Comparison of ENCODE assay signal across 1 cellular context in the genomic region with DNA sequence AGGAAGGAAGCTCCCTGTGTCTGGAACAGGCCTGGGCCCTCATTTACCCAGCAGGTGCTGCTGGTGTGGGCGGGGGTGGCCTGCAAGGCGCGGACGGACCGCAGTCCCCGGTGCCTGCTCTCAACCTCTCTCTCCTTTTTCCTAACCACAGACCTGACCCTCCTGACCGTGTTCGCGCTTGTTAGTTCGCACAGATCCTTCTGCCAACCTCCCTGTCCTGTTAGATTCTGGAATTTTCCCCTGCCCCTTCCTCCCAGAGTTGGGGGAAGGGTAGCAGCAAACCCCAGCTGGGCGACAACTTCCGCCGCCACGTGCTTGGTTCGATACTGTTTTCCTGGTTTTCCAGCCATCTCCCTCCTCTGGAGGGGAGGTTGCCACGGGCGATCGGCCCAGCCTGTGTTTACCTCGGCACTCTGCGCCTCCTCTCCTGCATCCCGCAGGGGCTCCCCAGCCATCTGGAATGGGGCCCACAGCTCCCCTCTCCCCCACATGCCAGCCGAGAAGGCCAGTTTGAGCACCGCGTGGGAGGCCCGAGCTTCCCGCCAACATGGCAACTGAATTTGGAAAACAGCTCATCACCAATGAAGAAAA.
TF ChIP-seq lines count a peak whose summit lies in the region.

No MANE protein-coding gene starts in this region.

TF ChIP-seq in WTC11, 78 proteins besides CTCF, POLR2A, EP300 and RAD21 (continued from another document and continues in another):
- TF ChIP-seq, protein P1, sequence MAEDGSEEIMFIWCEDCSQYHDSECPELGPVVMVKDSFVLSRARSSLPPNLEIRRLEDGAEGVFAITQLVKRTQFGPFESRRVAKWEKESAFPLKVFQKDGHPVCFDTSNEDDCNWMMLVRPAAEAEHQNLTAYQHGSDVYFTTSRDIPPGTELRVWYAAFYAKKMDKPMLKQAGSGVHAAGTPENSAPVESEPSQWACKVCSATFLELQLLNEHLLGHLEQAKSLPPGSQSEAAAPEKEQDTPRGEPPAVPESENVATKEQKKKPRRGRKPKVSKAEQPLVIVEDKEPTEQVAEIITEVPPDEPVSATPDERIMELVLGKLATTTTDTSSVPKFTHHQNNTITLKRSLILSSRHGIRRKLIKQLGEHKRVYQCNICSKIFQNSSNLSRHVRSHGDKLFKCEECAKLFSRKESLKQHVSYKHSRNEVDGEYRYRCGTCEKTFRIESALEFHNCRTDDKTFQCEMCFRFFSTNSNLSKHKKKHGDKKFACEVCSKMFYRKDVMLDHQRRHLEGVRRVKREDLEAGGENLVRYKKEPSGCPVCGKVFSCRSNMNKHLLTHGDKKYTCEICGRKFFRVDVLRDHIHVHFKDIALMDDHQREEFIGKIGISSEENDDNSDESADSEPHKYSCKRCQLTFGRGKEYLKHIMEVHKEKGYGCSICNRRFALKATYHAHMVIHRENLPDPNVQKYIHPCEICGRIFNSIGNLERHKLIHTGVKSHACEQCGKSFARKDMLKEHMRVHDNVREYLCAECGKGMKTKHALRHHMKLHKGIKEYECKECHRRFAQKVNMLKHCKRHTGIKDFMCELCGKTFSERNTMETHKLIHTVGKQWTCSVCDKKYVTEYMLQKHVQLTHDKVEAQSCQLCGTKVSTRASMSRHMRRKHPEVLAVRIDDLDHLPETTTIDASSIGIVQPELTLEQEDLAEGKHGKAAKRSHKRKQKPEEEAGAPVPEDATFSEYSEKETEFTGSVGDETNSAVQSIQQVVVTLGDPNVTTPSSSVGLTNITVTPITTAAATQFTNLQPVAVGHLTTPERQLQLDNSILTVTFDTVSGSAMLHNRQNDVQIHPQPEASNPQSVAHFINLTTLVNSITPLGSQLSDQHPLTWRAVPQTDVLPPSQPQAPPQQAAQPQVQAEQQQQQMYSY (CRISPR knock-in tag; IDR thresholded peaks at IDR 0.05) = peak; percentile 96
- TF ChIP-seq, protein P2, sequence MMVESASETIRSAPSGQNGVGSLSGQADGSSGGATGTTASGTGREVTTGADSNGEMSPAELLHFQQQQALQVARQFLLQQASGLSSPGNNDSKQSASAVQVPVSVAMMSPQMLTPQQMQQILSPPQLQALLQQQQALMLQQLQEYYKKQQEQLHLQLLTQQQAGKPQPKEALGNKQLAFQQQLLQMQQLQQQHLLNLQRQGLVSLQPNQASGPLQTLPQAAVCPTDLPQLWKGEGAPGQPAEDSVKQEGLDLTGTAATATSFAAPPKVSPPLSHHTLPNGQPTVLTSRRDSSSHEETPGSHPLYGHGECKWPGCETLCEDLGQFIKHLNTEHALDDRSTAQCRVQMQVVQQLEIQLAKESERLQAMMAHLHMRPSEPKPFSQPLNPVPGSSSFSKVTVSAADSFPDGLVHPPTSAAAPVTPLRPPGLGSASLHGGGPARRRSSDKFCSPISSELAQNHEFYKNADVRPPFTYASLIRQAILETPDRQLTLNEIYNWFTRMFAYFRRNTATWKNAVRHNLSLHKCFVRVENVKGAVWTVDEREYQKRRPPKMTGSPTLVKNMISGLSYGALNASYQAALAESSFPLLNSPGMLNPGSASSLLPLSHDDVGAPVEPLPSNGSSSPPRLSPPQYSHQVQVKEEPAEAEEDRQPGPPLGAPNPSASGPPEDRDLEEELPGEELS (CRISPR knock-in tag; IDR thresholded peaks at IDR 0.05) = no peak
- TF ChIP-seq SMAD4 (CRISPR knock-in tag; IDR thresholded peaks at IDR 0.05) = 0 out of 2 replicates have a peak, but pooled peaks have one; percentile 36
- TF ChIP-seq, protein P3, sequence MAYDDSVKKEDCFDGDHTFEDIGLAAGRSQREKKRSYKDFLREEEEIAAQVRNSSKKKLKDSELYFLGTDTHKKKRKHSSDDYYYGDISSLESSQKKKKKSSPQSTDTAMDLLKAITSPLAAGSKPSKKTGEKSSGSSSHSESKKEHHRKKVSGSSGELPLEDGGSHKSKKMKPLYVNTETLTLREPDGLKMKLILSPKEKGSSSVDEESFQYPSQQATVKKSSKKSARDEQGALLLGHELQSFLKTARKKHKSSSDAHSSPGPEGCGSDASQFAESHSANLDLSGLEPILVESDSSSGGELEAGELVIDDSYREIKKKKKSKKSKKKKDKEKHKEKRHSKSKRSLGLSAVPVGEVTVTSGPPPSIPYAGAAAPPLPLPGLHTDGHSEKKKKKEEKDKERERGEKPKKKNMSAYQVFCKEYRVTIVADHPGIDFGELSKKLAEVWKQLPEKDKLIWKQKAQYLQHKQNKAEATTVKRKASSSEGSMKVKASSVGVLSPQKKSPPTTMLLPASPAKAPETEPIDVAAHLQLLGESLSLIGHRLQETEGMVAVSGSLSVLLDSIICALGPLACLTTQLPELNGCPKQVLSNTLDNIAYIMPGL (CRISPR knock-in tag; IDR thresholded peaks at IDR 0.05) = no peak
- no peak for TF ChIP-seq NR2C2 (CRISPR knock-in tag; IDR thresholded peaks at IDR 0.05)
- TF ChIP-seq CBFB (CRISPR knock-in tag; IDR thresholded peaks at IDR 0.05; ENCODE audit: low read depth) = no peak
- TF ChIP-seq ZNF671 (CRISPR knock-in tag; IDR thresholded peaks at IDR 0.05) = no peak
- TF ChIP-seq, protein P4, sequence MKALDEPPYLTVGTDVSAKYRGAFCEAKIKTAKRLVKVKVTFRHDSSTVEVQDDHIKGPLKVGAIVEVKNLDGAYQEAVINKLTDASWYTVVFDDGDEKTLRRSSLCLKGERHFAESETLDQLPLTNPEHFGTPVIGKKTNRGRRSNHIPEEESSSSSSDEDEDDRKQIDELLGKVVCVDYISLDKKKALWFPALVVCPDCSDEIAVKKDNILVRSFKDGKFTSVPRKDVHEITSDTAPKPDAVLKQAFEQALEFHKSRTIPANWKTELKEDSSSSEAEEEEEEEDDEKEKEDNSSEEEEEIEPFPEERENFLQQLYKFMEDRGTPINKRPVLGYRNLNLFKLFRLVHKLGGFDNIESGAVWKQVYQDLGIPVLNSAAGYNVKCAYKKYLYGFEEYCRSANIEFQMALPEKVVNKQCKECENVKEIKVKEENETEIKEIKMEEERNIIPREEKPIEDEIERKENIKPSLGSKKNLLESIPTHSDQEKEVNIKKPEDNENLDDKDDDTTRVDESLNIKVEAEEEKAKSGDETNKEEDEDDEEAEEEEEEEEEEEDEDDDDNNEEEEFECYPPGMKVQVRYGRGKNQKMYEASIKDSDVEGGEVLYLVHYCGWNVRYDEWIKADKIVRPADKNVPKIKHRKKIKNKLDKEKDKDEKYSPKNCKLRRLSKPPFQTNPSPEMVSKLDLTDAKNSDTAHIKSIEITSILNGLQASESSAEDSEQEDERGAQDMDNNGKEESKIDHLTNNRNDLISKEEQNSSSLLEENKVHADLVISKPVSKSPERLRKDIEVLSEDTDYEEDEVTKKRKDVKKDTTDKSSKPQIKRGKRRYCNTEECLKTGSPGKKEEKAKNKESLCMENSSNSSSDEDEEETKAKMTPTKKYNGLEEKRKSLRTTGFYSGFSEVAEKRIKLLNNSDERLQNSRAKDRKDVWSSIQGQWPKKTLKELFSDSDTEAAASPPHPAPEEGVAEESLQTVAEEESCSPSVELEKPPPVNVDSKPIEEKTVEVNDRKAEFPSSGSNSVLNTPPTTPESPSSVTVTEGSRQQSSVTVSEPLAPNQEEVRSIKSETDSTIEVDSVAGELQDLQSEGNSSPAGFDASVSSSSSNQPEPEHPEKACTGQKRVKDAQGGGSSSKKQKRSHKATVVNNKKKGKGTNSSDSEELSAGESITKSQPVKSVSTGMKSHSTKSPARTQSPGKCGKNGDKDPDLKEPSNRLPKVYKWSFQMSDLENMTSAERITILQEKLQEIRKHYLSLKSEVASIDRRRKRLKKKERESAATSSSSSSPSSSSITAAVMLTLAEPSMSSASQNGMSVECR (CRISPR knock-in tag; IDR thresholded peaks at IDR 0.05; ENCODE audit: borderline replicate concordance) = no peak
- peak; percentile 60; the same call in 1 of the 2 replicates for TF ChIP-seq CREM (CRISPR knock-in tag; IDR thresholded peaks at IDR 0.05)
- no peak for TF ChIP-seq TEAD4 (CRISPR knock-in tag; IDR thresholded peaks at IDR 0.05)
- TF ChIP-seq, protein P5, sequence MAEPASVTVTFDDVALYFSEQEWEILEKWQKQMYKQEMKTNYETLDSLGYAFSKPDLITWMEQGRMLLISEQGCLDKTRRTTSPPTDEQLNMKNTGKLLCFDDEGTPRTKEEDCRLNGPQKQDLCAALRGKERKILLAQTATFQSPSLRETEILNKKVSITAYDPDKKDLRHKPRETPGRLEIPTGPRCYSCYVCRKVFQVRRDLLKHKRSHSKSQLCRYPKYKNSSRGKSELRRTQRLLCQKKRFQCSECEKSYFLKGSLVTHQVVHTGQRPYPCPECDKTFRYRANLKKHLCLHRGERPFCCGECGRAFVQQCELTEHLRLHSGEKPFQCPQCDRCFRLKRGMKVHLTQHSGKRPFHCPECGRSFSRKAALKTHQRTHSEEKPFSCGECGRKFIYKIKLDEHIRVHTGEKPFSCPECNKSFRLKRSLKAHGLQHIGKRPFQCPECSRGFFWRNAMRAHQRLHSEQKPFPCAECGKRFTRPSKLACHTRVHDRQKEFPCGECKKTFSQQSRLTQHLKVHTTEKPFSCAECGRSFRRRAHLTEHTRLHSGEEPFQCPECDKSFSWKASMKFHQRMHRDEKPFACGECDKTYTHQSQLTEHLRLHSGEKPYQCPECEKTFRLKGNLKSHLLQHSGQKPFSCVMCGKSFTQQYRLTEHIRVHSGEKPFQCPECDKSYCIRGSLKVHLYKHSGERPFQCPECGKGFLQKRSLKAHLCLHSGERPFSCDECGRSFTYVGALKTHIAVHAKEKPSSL (CRISPR knock-in tag; conservative IDR thresholded peaks at IDR 0.05) = no peak
- TF ChIP-seq IRF2 (CRISPR knock-in tag; IDR thresholded peaks at IDR 0.05; ENCODE audit: borderline replicate concordance, low read depth) = no peak
- TF ChIP-seq, protein P6, sequence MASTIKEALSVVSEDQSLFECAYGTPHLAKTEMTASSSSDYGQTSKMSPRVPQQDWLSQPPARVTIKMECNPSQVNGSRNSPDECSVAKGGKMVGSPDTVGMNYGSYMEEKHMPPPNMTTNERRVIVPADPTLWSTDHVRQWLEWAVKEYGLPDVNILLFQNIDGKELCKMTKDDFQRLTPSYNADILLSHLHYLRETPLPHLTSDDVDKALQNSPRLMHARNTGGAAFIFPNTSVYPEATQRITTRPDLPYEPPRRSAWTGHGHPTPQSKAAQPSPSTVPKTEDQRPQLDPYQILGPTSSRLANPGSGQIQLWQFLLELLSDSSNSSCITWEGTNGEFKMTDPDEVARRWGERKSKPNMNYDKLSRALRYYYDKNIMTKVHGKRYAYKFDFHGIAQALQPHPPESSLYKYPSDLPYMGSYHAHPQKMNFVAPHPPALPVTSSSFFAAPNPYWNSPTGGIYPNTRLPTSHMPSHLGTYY (CRISPR knock-in tag; IDR thresholded peaks at IDR 0.05) = no peak
- TF ChIP-seq GABPB1 (CRISPR knock-in tag; IDR thresholded peaks at IDR 0.05) = no peak
- TF ChIP-seq, protein P7, sequence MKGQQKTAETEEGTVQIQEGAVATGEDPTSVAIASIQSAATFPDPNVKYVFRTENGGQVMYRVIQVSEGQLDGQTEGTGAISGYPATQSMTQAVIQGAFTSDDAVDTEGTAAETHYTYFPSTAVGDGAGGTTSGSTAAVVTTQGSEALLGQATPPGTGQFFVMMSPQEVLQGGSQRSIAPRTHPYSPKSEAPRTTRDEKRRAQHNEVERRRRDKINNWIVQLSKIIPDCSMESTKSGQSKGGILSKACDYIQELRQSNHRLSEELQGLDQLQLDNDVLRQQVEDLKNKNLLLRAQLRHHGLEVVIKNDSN (CRISPR knock-in tag; IDR thresholded peaks at IDR 0.05) = peak; percentile 57; the same call in 1 of the 2 replicates
- no peak for TF ChIP-seq CREB1 (CRISPR knock-in tag; IDR thresholded peaks at IDR 0.05)
- TF ChIP-seq SP1 (CRISPR knock-in tag; conservative IDR thresholded peaks at IDR 0.05) = no peak; the same call in 1 of the 2 replicates
- TF ChIP-seq, protein P8, sequence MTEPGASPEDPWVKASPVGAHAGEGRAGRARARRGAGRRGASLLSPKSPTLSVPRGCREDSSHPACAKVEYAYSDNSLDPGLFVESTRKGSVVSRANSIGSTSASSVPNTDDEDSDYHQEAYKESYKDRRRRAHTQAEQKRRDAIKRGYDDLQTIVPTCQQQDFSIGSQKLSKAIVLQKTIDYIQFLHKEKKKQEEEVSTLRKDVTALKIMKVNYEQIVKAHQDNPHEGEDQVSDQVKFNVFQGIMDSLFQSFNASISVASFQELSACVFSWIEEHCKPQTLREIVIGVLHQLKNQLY (CRISPR knock-in tag; IDR thresholded peaks at IDR 0.05) = no peak
- TF ChIP-seq, protein P9, sequence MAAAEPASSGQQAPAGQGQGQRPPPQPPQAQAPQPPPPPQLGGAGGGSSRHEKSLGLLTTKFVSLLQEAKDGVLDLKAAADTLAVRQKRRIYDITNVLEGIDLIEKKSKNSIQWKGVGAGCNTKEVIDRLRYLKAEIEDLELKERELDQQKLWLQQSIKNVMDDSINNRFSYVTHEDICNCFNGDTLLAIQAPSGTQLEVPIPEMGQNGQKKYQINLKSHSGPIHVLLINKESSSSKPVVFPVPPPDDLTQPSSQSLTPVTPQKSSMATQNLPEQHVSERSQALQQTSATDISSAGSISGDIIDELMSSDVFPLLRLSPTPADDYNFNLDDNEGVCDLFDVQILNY (CRISPR knock-in tag; IDR thresholded peaks at IDR 0.05) = no peak
- TF ChIP-seq, protein P10, sequence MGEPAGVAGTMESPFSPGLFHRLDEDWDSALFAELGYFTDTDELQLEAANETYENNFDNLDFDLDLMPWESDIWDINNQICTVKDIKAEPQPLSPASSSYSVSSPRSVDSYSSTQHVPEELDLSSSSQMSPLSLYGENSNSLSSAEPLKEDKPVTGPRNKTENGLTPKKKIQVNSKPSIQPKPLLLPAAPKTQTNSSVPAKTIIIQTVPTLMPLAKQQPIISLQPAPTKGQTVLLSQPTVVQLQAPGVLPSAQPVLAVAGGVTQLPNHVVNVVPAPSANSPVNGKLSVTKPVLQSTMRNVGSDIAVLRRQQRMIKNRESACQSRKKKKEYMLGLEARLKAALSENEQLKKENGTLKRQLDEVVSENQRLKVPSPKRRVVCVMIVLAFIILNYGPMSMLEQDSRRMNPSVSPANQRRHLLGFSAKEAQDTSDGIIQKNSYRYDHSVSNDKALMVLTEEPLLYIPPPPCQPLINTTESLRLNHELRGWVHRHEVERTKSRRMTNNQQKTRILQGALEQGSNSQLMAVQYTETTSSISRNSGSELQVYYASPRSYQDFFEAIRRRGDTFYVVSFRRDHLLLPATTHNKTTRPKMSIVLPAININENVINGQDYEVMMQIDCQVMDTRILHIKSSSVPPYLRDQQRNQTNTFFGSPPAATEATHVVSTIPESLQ (CRISPR knock-in tag; IDR thresholded peaks at IDR 0.05) = no peak
- TF ChIP-seq, protein P11, sequence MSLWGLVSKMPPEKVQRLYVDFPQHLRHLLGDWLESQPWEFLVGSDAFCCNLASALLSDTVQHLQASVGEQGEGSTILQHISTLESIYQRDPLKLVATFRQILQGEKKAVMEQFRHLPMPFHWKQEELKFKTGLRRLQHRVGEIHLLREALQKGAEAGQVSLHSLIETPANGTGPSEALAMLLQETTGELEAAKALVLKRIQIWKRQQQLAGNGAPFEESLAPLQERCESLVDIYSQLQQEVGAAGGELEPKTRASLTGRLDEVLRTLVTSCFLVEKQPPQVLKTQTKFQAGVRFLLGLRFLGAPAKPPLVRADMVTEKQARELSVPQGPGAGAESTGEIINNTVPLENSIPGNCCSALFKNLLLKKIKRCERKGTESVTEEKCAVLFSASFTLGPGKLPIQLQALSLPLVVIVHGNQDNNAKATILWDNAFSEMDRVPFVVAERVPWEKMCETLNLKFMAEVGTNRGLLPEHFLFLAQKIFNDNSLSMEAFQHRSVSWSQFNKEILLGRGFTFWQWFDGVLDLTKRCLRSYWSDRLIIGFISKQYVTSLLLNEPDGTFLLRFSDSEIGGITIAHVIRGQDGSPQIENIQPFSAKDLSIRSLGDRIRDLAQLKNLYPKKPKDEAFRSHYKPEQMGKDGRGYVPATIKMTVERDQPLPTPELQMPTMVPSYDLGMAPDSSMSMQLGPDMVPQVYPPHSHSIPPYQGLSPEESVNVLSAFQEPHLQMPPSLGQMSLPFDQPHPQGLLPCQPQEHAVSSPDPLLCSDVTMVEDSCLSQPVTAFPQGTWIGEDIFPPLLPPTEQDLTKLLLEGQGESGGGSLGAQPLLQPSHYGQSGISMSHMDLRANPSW (CRISPR knock-in tag; conservative IDR thresholded peaks at IDR 0.05; ENCODE audit: low read depth) = no peak
- no peak for TF ChIP-seq GTF2I (CRISPR knock-in tag; conservative IDR thresholded peaks at IDR 0.05)
